ENCODE assay signal across 21 cellular contexts in the genomic region with DNA sequence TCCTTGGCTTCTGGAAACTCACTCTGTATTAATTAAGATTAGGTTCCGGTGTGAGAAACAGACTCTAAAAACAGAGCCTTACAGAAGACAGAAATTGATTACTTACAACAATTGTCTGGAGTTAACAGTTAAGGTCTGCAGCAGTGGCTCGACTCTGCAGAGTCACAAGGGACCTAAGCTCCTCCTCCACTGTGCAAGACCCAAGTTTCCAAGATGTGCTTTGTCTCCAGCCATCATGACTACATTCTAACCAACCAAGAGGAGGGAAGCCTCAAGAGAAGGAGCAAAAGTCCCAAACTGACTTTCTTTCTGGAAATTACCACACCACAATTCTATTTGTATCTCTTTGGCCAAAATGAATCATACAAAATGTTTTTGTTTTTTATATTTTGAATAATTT.
"Had no signal": no experiment of that assay in that cellular context is flagged by ENCODE, and none has a peak within 500 bp of the region (broad histone marks: within the 10 kb centered on the region; RNA-seq: fewer than 3 reads in every experiment).

No MANE protein-coding gene starts in this region.

- DNase-seq: activated CD4-positive, alpha-beta T cell treated with anti-CD3 and anti-CD28 coated beads for 1 hour; activated CD8-positive, alpha-beta memory T cell treated with anti-CD3 and anti-CD28 coated beads for 24 hours; activated naive CD4-positive, alpha-beta T cell; dermis blood vessel endothelial cell; effector CD4-positive, alpha-beta T cell; left lung; lower lobe of right lung; mesenchymal stem cell; naive thymus-derived CD8-positive, alpha-beta T cell; stimulated activated CD4-positive, alpha-beta T cell treated with anti-CD3 and anti-CD28 coated beads, Interleukin-1b, Interleukin-23, amount 100 ng/mL, for 48 hours; stimulated activated CD4-positive, alpha-beta T cell treated with anti-CD3 and anti-CD28 coated beads, Interleukin-4, amount 100 ng/mL, for 4 hours; stimulated activated CD8-positive, alpha-beta memory T cell treated with anti-CD3 and anti-CD28 coated beads, Interleukin-4, amount 100 ng/mL, for 48 hours; stimulated activated naive B cell treated with anti-CD40 and anti-IgM and Interleukin-4, amounts not matched to agents 10 μg/mL and 1 μg/mL and 100 μg/mL, for 72 hours; T-helper 2 cell had no signal

- H3K4me1 Mint-ChIP-seq: stimulated activated naive B cell treated with anti-CD40 and anti-IgM and Interleukin-4, amounts not matched to agents 10 μg/mL and 1 μg/mL and 100 μg/mL, for 72 hours had no signal

- H3K9me3 ChIP-seq: esophagus muscularis mucosa, left lung, lower lobe of right lung had no signal

- H3K27ac Mint-ChIP-seq: activated naive CD4-positive, alpha-beta T cell treated with anti-CD3 and anti-CD28 coated beads, Interleukin-2, amount 50 U/mL, for 72 hours; activated T-helper 2 cell treated with anti-CD3 and anti-CD28 coated beads, Interferon-gamma antibody, Interleukin-2, Interleukin-4, amounts not matched to agents 10 μg/mL and 5 μg/mL and 100 μg/mL, durations not matched to agents 14 hours and 24 hours and 36 hours; naive thymus-derived CD8-positive, alpha-beta T cell; stimulated activated naive B cell treated with anti-CD40 and anti-IgM and Interleukin-4, amounts not matched to agents 10 μg/mL and 1 μg/mL and 100 μg/mL, for 72 hours had no signal

- H3K27ac ChIP-seq: esophagus muscularis mucosa, left lung, lower lobe of right lung, right atrium auricular region, tibial nerve had no signal

- H3K36me3 ChIP-seq: esophagus muscularis mucosa, left lung, lower lobe of right lung, right atrium auricular region, tibial nerve had no signal

- H3K9me3 Mint-ChIP-seq: activated naive CD4-positive, alpha-beta T cell treated with anti-CD3 and anti-CD28 coated beads, Interleukin-2, amount 50 U/mL, for 72 hours; activated T-helper 2 cell treated with anti-CD3 and anti-CD28 coated beads, Interferon-gamma antibody, Interleukin-2, Interleukin-4, amounts not matched to agents 10 μg/mL and 5 μg/mL and 100 μg/mL, durations not matched to agents 14 hours and 24 hours and 36 hours had no signal

- H3K4me1 ChIP-seq: esophagus muscularis mucosa, left lung, lower lobe of right lung, right atrium auricular region, tibial nerve had no signal

- H3K27me3 ChIP-seq: esophagus muscularis mucosa, left lung, right atrium auricular region, tibial nerve had no signal

- H3K4me3 ChIP-seq: esophagus muscularis mucosa, left lung, lower lobe of right lung, right atrium auricular region, smooth muscle cell, tibial nerve had no signal

- ATAC-seq: left lung; lower lobe of right lung; naive thymus-derived CD8-positive, alpha-beta T cell; stimulated activated naive B cell treated with anti-CD40 and anti-IgM and Interleukin-4, amounts not matched to agents 10 μg/mL and 1 μg/mL and 100 μg/mL, for 72 hours had no signal

- H3K4me3 Mint-ChIP-seq: naive thymus-derived CD8-positive, alpha-beta T cell; neural crest cell; stimulated activated naive B cell treated with anti-CD40 and anti-IgM and Interleukin-4, amounts not matched to agents 10 μg/mL and 1 μg/mL and 100 μg/mL, for 72 hours had no signal
